ENCODE assay signal across 18 cellular contexts in the genomic region with DNA sequence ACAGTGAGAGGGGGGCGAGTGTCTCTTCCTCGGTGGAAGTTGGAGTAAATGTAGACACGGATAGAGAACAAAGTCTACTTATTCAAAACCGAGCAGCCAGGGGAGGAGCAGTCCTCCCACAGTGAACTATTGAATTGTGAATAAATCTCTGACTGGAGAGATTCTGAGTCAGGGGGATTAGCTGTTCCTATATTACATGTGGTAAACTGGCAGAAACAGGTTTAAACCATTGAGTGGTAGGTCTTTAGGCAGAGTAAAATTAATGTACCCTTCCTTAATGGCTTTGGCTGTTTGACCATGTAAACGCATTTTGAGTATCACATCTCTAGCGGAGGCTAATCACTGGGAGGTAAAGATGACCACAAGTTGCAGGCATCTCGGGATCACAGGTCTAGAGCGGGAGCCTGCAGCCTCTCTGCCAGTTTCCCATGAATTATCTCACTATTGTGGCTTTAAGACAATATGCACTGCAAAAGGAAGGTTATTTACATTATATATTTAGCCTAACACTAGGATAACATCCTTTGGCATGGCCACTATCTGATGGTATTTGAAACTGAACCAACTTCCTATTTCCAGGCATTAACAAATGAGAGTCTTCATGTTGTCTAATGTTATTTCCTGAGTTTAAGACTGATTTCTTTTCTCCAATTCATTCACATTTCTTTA.
"Had no signal": no experiment of that assay in that cellular context is flagged by ENCODE, and none has a peak within 500 bp of the region (broad histone marks: within the 10 kb centered on the region; RNA-seq: fewer than 3 reads in every experiment).

No MANE protein-coding gene starts in this region.

- H3K9me3 ChIP-seq: upper lobe of right lung had no signal

- H3K36me3 ChIP-seq: cardiac muscle cell, upper lobe of right lung had no signal

- H3K27ac ChIP-seq: cardiac muscle cell, upper lobe of right lung, VCaP had no signal

- H3K4me3 ChIP-seq: cardiac muscle cell, lung, upper lobe of right lung had no signal

- H3K4me1 ChIP-seq: upper lobe of right lung had no signal

- DNase-seq: activated CD4-positive, CD25-positive, alpha-beta regulatory T cell treated with anti-CD3 and anti-CD28 coated beads, Interleukin-2, amount 50 U/mL, for 72 hours; activated naive CD8-positive, alpha-beta T cell treated with anti-CD3 and anti-CD28 coated beads for 36 hours; amygdala; effector memory CD4-positive, alpha-beta T cell; foreskin fibroblast; left cardiac atrium; occipital lobe; posterior cingulate gyrus; retina; stimulated activated CD4-positive, alpha-beta T cell treated with anti-CD3 and anti-CD28 coated beads, Interleukin-12 subunit alpha, Interleukin-12 subunit beta, amount 100 ng/mL, for 4 hours; stimulated activated CD4-positive, alpha-beta T cell treated with anti-CD3 and anti-CD28 coated beads, Interleukin-1b, Interleukin-23, amount 100 ng/mL, for 48 hours; stimulated activated CD8-positive, alpha-beta memory T cell treated with anti-CD3 and anti-CD28 coated beads, Interleukin-4, amount 100 ng/mL, for 48 hours; stimulated activated naive CD4-positive, alpha-beta T cell; T-helper 9 cell; upper lobe of right lung had no signal

- ATAC-seq: left cardiac atrium, upper lobe of right lung had no signal
